In the genomic region with DNA sequence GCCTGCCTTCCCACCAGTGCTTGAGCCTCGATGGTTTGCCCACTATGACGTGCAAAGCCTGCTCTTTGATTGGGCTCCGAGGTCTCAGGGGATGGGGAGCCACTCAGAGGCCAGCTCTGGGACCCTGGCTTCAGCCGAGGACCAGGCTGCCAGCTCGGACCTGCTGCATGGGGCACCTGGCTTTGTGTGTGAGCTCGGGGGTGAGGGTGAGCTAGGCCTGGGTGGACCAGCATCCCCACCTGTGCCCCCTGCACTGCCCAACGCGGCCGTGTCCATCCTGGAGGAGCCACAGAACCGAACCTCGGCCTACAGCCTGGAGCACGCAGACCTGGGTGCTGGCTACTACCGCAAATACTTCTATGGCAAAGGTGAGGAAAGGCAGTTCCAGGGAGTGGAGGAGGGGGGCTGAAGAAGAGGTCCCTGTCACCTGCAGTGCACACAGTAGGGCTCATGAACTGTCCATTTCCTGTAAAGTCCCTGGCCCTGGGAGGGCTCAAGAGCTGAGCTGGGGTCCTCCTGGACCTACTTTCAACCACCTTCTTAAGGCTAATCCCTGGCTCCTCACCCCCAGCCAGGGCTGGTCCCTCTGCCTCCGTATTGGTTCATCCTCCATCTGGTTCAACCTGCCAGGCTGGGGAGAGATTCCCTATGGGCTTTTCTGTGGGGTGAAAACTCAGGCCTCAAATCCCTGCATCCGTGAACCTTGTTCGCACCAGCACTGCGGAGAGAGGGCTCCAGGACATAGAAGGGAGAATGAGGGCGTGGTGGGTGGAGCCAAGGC, we compare ENCODE assay signal across 11 cellular contexts. TPM values are rescaled to one million over a fixed set of nuclear protein-coding genes. Genes with fewer than 3 reads are reported as not detected.
A peak's percentile ranks its signal among the peaks of the same experiment; 100 is the strongest.
DNase-seq lines count a peak whose midpoint lies in the region; ATAC-seq and TF ChIP-seq lines count a peak whose summit lies in the region.
"Had no signal": no experiment of that assay in that cellular context is flagged by ENCODE, and none has a peak within 500 bp of the region (broad histone marks: within the 10 kb centered on the region; RNA-seq: fewer than 3 reads in every experiment).

No MANE protein-coding gene starts in this region.

- peak overlapping the region; percentile 98 for H3K27ac Mint-ChIP-seq in CD8-positive, alpha-beta T cell

- H3K4me2 ChIP-seq in parathyroid adenoma (ENCODE audit: low read length) = no peak overlapping the region
- H3K4me2 ChIP-seq: PC-9 had no signal

- peak overlapping the region; percentile 99 for H3K4me3 ChIP-seq in CD8-positive, alpha-beta T cell (ENCODE audit: low read depth, low read length)
- peak overlapping the region; percentile 59 for H3K4me3 ChIP-seq in effector memory CD4-positive, alpha-beta T cell (ENCODE audit: insufficient read depth, low read depth, low read length, poor library complexity, severe bottlenecking)
- no peak overlapping the region for H3K4me3 ChIP-seq in parathyroid adenoma (ENCODE audit: low read depth, low read length)
- H3K4me3 ChIP-seq: PC-9, thyroid gland had no signal

- no peaks in the 10 kb centered on the region for H3K79me2 ChIP-seq in parathyroid adenoma

- peak overlapping the region; percentile 98 for H3K27ac ChIP-seq in CD8-positive, alpha-beta T cell (ENCODE audit: low read depth, low read length)
- H3K27ac ChIP-seq in effector memory CD4-positive, alpha-beta T cell (ENCODE audit: insufficient read depth, low read length, poor library complexity, severe bottlenecking) = peak overlapping the region; percentile 92
- H3K27ac ChIP-seq in parathyroid adenoma = peak overlapping the region; percentile 60
- H3K27ac ChIP-seq: PC-9 had no signal

- no peak for DNase-seq in CD8-positive, alpha-beta T cell
- DNase-seq in NCI-H82 (lab: John Stamatoyannopoulos, UW) (peak; percentile 73), NCI-H1417 treated with DMSO at 0.1 percent for 48 hours (lab: John Stamatoyannopoulos, UW) (no peak)
- no peak for DNase-seq in effector memory CD4-positive, alpha-beta T cell
- DNase-seq: islet precursor cell had no signal

- CTCF ChIA-PET in CD8-positive, alpha-beta T cell (lab: Charles Lee) = interaction anchor here (0.7 to 6.8 kb wide), 7 partner anchors 11 to 249 kb away, joined by 3 to 40 read pairs (median 3); a partner anchor contains a TSS

- intact Hi-C loops in CD8-positive, alpha-beta T cell (cut with DNase I, micrococcal nuclease) = no loop called here

- H3K4me1 ChIP-seq in CD8-positive, alpha-beta T cell (ENCODE audit: insufficient read depth, low read length) = peaks cover 62% of the 10 kb centered on the region
- peaks cover 45% of the 10 kb centered on the region for H3K4me1 ChIP-seq in effector memory CD4-positive, alpha-beta T cell (ENCODE audit: control insufficient read depth, insufficient read depth, low read length, poor library complexity, severe bottlenecking)
- H3K4me1 ChIP-seq in parathyroid adenoma = no peaks in the 10 kb centered on the region

- H3K4me1 Mint-ChIP-seq in CD8-positive, alpha-beta T cell (ENCODE audit: low read depth) = peaks cover 52% of the 10 kb centered on the region

- H3K36me3 ChIP-seq in CD8-positive, alpha-beta T cell (ENCODE audit: insufficient read depth, low read length) = peaks cover 50% of the 10 kb centered on the region
- H3K36me3 ChIP-seq in effector memory CD4-positive, alpha-beta T cell (ENCODE audit: control insufficient read depth, insufficient read depth, low read length) = peaks cover 47% of the 10 kb centered on the region
- no peaks in the 10 kb centered on the region for H3K36me3 ChIP-seq in parathyroid adenoma (ENCODE audit: control insufficient read depth, insufficient read depth, low read length)

- H3K4me3 Mint-ChIP-seq in CD8-positive, alpha-beta T cell = peak overlapping the region; percentile 80

- no peak for TF ChIP-seq CTCF in CD8-positive, alpha-beta T cell (IDR thresholded peaks at IDR 0.05)
- no peak for TF ChIP-seq CTCF in parathyroid adenoma (IDR thresholded peaks at IDR 0.05)

- H3K36me3 Mint-ChIP-seq in CD8-positive, alpha-beta T cell = peaks cover 55% of the 10 kb centered on the region

- POLR2A ChIA-PET in CD8-positive, alpha-beta T cell (lab: Charles Lee) = interaction anchor here (0.9 to 7.5 kb wide), 6 partner anchors 11 to 26 kb away, joined by 3 to 156 read pairs (median 4); a partner anchor contains a TSS

- no peak overlapping the region for H3K9ac ChIP-seq in parathyroid adenoma

- no peak overlapping the region for H2AFZ ChIP-seq in parathyroid adenoma
- H2AFZ ChIP-seq: PC-9 had no signal

- H3K9me3 Mint-ChIP-seq in CD8-positive, alpha-beta T cell = no peaks in the 10 kb centered on the region

- H3K9me3 ChIP-seq in CD8-positive, alpha-beta T cell (ENCODE audit: low read length) = no peaks in the 10 kb centered on the region
- no peaks in the 10 kb centered on the region for H3K9me3 ChIP-seq in effector memory CD4-positive, alpha-beta T cell (ENCODE audit: control insufficient read depth, low read length)
- H3K9me3 ChIP-seq in parathyroid adenoma (ENCODE audit: control insufficient read depth, low read length) = no peaks in the 10 kb centered on the region
- H3K9me3 ChIP-seq: thyroid gland had no signal

- no peaks in the 10 kb centered on the region for H3K27me3 ChIP-seq in CD8-positive, alpha-beta T cell (ENCODE audit: insufficient read depth, low read length)
- H3K27me3 ChIP-seq in effector memory CD4-positive, alpha-beta T cell (replicated peaks; ENCODE audit: control insufficient read depth, insufficient read depth, low read length, poor library complexity, severe bottlenecking) = no peaks in the 10 kb centered on the region
- no peaks in the 10 kb centered on the region for H3K27me3 ChIP-seq in parathyroid adenoma (ENCODE audit: control insufficient read depth, insufficient read depth, low read length)
- H3K27me3 ChIP-seq: thyroid gland had no signal

- no peaks in the 10 kb centered on the region for H3K27me3 Mint-ChIP-seq in CD8-positive, alpha-beta T cell (ENCODE audit: low read depth)

- ATAC-seq in CD8-positive, alpha-beta T cell = no peak
- no peak for ATAC-seq in HG03354 (IDR thresholded peaks at IDR 0.05; ENCODE audit: poor library complexity, severe bottlenecking, unreplicated experiment)
- ATAC-seq in HG03432 (IDR thresholded peaks at IDR 0.05; ENCODE audit: unreplicated experiment) = no peak
- no peak for ATAC-seq in GM21717 (IDR thresholded peaks at IDR 0.05; ENCODE audit: unreplicated experiment)

RNA-seq across cellular contexts. Expression of a gene that starts 3.5 kb away (rescaled TPM):
- total RNA-seq in CD8-positive, alpha-beta T cell = 100 to 1,000 TPM; 397 to 405 TPM

RNA-seq across cellular contexts. Expression of a gene that starts 21.3 kb away (rescaled TPM):
- total RNA-seq in CD8-positive, alpha-beta T cell = 100 to 1,000 TPM; 380 to 384 TPM

RNA-seq across cellular contexts. Expression of a gene that starts 25.8 kb away (rescaled TPM):
- total RNA-seq in CD8-positive, alpha-beta T cell = 10 to 100 TPM; 52.7 to 56.4 TPM

RNA-seq across cellular contexts. Expression of a gene that starts 27.4 kb away (rescaled TPM):
- 10 to 100 TPM; 56.6 to 65.7 TPM for total RNA-seq in CD8-positive, alpha-beta T cell

RNA-seq across cellular contexts. Expression of a gene that starts 45.8 kb away (rescaled TPM):
- 10 to 100 TPM in 1 of 2 experiments, 1 to 10 TPM in 1; 9.1 to 11.1 TPM for total RNA-seq in CD8-positive, alpha-beta T cell
- total RNA-seq: PC-9 had no signal
